In genomic region chrX:65667157-65667502, GRCh38 we compare ENCODE assay signal across 8 cellular contexts. TPM values are rescaled to one million over a fixed set of nuclear protein-coding genes. Genes with fewer than 3 reads are reported as not detected.
DNase-seq lines count a peak whose midpoint lies in the region; ATAC-seq and TF ChIP-seq lines count a peak whose summit lies in the region.

No MANE protein-coding gene starts in this region.

- H3K9me3 ChIP-seq in MG63: no peaks in the 10 kb centered on the region

- H3K27me3 ChIP-seq in MG63: no peaks in the 10 kb centered on the region

- H3K4me3 ChIP-seq in choroid plexus epithelial cell (ENCODE audit: low read depth, low read length) (peak overlapping the region; percentile 14), MG63 (no peak overlapping the region)

- no peak for DNase-seq in choroid plexus epithelial cell (ENCODE audit: low read depth)
- peak; percentile 6 for DNase-seq in retina
- DNase-seq in NCI-H774 (lab: John Stamatoyannopoulos, UW): no peak
- DNase-seq in MG63: no peak
- DNase-seq in activated CD8-positive, alpha-beta memory T cell treated with anti-CD3 and anti-CD28 coated beads, Interleukin-2, amount 50 U/mL, for 48 hours: no peak

- ATAC-seq in GM18870 (IDR thresholded peaks at IDR 0.05; ENCODE audit: unreplicated experiment): peak; percentile 18
- peak; percentile 11 for ATAC-seq in HG03378 (IDR thresholded peaks at IDR 0.05; ENCODE audit: unreplicated experiment)
- no peak for ATAC-seq in GM18868 (IDR thresholded peaks at IDR 0.05; ENCODE audit: unreplicated experiment)

- no peak for TF ChIP-seq CTCF in choroid plexus epithelial cell (conservative IDR thresholded peaks at IDR 0.05; ENCODE audit: low read depth, low read length)

- peaks cover 18% of the 10 kb centered on the region for H3K36me3 ChIP-seq in MG63

RNA-seq across cellular contexts. Expression of gene MSN, which starts 0.3 kb away (rescaled TPM):
- total RNA-seq in MG63 (2014; rRNA removed; shearing (Covaris generic); ENCODE audit: low replicate concordance): 303 and 315 TPM in 2 replicates
